Comparison of ENCODE assay signal across 6 cellular contexts in the genomic region with DNA sequence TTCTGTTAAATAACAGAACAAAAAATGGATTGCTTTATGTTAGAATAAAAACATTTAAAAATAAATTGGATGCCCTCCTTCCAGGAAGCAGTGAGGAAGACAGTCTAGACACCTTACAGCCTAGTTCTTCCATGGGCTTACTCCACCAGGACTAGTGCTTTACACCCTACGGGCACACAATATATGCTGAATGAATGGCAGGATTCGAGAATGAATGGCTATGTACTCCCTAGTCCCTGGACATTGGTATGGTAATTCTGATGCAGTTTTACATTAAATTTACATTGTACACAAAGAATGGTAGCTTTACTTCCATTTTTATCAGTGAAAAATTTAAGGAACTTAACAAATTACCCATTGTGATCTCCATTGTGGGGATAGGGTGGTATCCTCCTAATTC.
"Had no signal": no experiment of that assay in that cellular context is flagged by ENCODE, and none has a peak within 500 bp of the region (broad histone marks: within the 10 kb centered on the region; RNA-seq: fewer than 3 reads in every experiment).

No MANE protein-coding gene starts in this region.

- ATAC-seq: HepG2, K562 had no signal

- FAIRE-seq: HepG2, HTR-8/SVneo, K562 had no signal

- H3K4me3 ChIP-seq: K562 had no signal

- DNase-seq: IMR-90, KBM-7, KG1 had no signal
